In genomic region chr4:154506253-154506652, GRCh38 we compare ENCODE assay signal across 9 cellular contexts. TPM values are rescaled to one million over a fixed set of nuclear protein-coding genes. Genes with fewer than 3 reads are reported as not detected.
DNase-seq lines count a peak whose midpoint lies in the region; ATAC-seq and TF ChIP-seq lines count a peak whose summit lies in the region.
"Had no signal": no experiment of that assay in that cellular context is flagged by ENCODE, and none has a peak within 500 bp of the region (broad histone marks: within the 10 kb centered on the region; RNA-seq: fewer than 3 reads in every experiment).

No MANE protein-coding gene starts in this region.

- H3K18ac ChIP-seq in H9 (ENCODE audit: insufficient read length, low read depth, low read length): no peak overlapping the region

- H3K9me3 ChIP-seq in H9 (ENCODE audit: control insufficient read depth, low read depth, low read length) (no peaks in the 10 kb centered on the region), gastroesophageal sphincter (no peaks in the 10 kb centered on the region), thyroid gland (no peaks in the 10 kb centered on the region)

- no TSS peak for BruUV-seq in Calu3 (replicated peaks; lab: Mats Ljungman, UMichigan)

- no peak overlapping the region for H3K4me2 ChIP-seq in H9 (ENCODE audit: insufficient read depth, insufficient read length, low read length)

- H4K20me1 ChIP-seq in H9 (ENCODE audit: control insufficient read depth, insufficient read depth, insufficient read length): no peaks in the 10 kb centered on the region

- peak; percentile 43 for ATAC-seq in gastroesophageal sphincter
- ATAC-seq in natural killer cell treated with Interleukin-12 subunit alpha and Interleukin-12 subunit beta and Interleukin-15 and Interleukin-18, amount 100 ng/mL, for 72 hours: no peak
- no peak for ATAC-seq in HG03469 (IDR thresholded peaks at IDR 0.05; ENCODE audit: unreplicated experiment)

- H2BK5ac ChIP-seq in H9 (ENCODE audit: insufficient read length, low read length): no peak overlapping the region

- H3K9me3 Mint-ChIP-seq in Calu3 (ENCODE audit: low read depth, unreplicated experiment) (no peaks in the 10 kb centered on the region), H9 (no peaks in the 10 kb centered on the region)
- no peaks in the 10 kb centered on the region for H3K9me3 Mint-ChIP-seq in natural killer cell treated with Interleukin-12 subunit alpha and Interleukin-12 subunit beta and Interleukin-15 and Interleukin-18, amount 100 ng/mL, for 72 hours
- no peaks in the 10 kb centered on the region for H3K9me3 Mint-ChIP-seq in T-helper 2 cell treated with Interferon-gamma antibody and Interleukin-4, amounts not matched to agents 5 μg/mL and 100 μg/mL, for 36 hours

- H3K4ac ChIP-seq in H9 (ENCODE audit: low read depth, low read length): no peak overlapping the region

- no peak overlapping the region for H3K14ac ChIP-seq in H9 (ENCODE audit: insufficient read depth, low read length)

- H2BK20ac ChIP-seq in H9 (ENCODE audit: low read depth, low read length, poor library complexity, severe bottlenecking): no peak overlapping the region

- H4K91ac ChIP-seq in H9 (ENCODE audit: insufficient read length, low read depth, low read length): no peak overlapping the region

- H3K27me3 ChIP-seq in H9 (ENCODE audit: insufficient read depth, low read length) (no peaks in the 10 kb centered on the region), gastroesophageal sphincter (no peaks in the 10 kb centered on the region), thyroid gland (no peaks in the 10 kb centered on the region)

- H3K36me3 ChIP-seq in gastroesophageal sphincter (no peaks in the 10 kb centered on the region), thyroid gland (no peaks in the 10 kb centered on the region)

- H3K4me1 ChIP-seq in H9 (ENCODE audit: insufficient read depth, low read length): no peaks in the 10 kb centered on the region
- no peaks in the 10 kb centered on the region for H3K4me1 ChIP-seq in gastroesophageal sphincter
- peaks cover 6 to 21% of the 10 kb centered on the region in 2 donors for H3K4me1 ChIP-seq in thyroid gland

- no peaks in the 10 kb centered on the region for H3K27me3 Mint-ChIP-seq in Calu3 (ENCODE audit: unreplicated experiment)
- H3K27me3 Mint-ChIP-seq in H9 (ENCODE audit: low read depth): peaks cover 2% of the 10 kb centered on the region; the same call in 1 of the 2 replicates
- H3K27me3 Mint-ChIP-seq in natural killer cell treated with Interleukin-12 subunit alpha and Interleukin-12 subunit beta and Interleukin-15 and Interleukin-18, amount 100 ng/mL, for 72 hours: peaks cover 29 to 43% of the 10 kb centered on the region in 2 donors
- H3K27me3 Mint-ChIP-seq in T-helper 2 cell treated with Interferon-gamma antibody and Interleukin-4, amounts not matched to agents 5 μg/mL and 100 μg/mL, for 36 hours (ENCODE audit: low read depth): peaks cover 23% of the 10 kb centered on the region

- H3K56ac ChIP-seq in H9 (ENCODE audit: insufficient read length, low read depth, low read length): no peak overlapping the region

- intact Hi-C loops in Calu3 (cut with micrococcal nuclease; ENCODE audit: unreplicated experiment) (loop anchor here (1.0 to 5.0 kb wide), 4 partner anchors 89 to 177 kb away; no protein-coding TSS in a partner anchor), thyroid gland (cut with DNase I) (loop anchor here (10.0 kb wide), 1 partner anchor 49 kb away; the partner anchor contains the start of gene PLRG1)

- no peak overlapping the region for H2BK12ac ChIP-seq in H9 (ENCODE audit: insufficient read length, low read depth, low read length)

- H4K8ac ChIP-seq in H9 (replicated peaks; ENCODE audit: insufficient read length, low read depth, low read length): no peak overlapping the region

- no peak overlapping the region for H4K5ac ChIP-seq in H9 (ENCODE audit: insufficient read length, low read depth, low read length)

- H3K4me1 Mint-ChIP-seq in Calu3 (ENCODE audit: low read depth, unreplicated experiment) (peaks cover 31% of the 10 kb centered on the region), H9 (peaks cover 0 to 4% of the 10 kb centered on the region in 2 experiments; a peak in 1 of 4 replicates)
- no peaks in the 10 kb centered on the region for H3K4me1 Mint-ChIP-seq in natural killer cell treated with Interleukin-12 subunit alpha and Interleukin-12 subunit beta and Interleukin-15 and Interleukin-18, amount 100 ng/mL, for 72 hours (ENCODE audit: low read depth in 2 of 2)
- H3K4me1 Mint-ChIP-seq in T-helper 2 cell treated with Interferon-gamma antibody and Interleukin-4, amounts not matched to agents 5 μg/mL and 100 μg/mL, for 36 hours (ENCODE audit: low read depth): no peaks in the 10 kb centered on the region

- no peak for TF ChIP-seq EP300 in gastroesophageal sphincter (IDR thresholded peaks at IDR 0.05)

- H3K23me2 ChIP-seq in H9 (ENCODE audit: insufficient read length, low read depth, low read length, poor library complexity, severe bottlenecking): no peaks in the 10 kb centered on the region

- no peak overlapping the region for H3K4me3 ChIP-seq in gastroesophageal sphincter
- no peak overlapping the region for H3K4me3 ChIP-seq in thyroid gland (replicated peaks in 1 of 3)

- H3K79me2 ChIP-seq in H9 (ENCODE audit: insufficient read depth, low read length): no peaks in the 10 kb centered on the region

- no peaks in the 10 kb centered on the region for H3K79me1 ChIP-seq in H9 (ENCODE audit: insufficient read depth, low read depth, low read length, poor library complexity, severe bottlenecking)

- H3K23ac ChIP-seq in H9 (ENCODE audit: insufficient read length, low read depth, low read length): no peak overlapping the region

- H2BK120ac ChIP-seq in H9 (ENCODE audit: low read depth, low read length, poor library complexity, severe bottlenecking): no peak overlapping the region

- peak; percentile 10 for TF ChIP-seq CTCF in Calu3 (IDR thresholded peaks at IDR 0.05; ENCODE audit: unreplicated experiment)
- peak; percentile 70 for TF ChIP-seq CTCF in H9 (conservative IDR thresholded peaks at IDR 0.05)
- peak in 3 of 4 experiments; percentile 57 to 63 (median 62) for TF ChIP-seq CTCF in gastroesophageal sphincter (IDR thresholded peaks at IDR 0.05)
- peak in 3 of 6 experiments; percentile 55 to 67 (median 66) for TF ChIP-seq CTCF in thyroid gland (IDR thresholded peaks at IDR 0.05)

- H3K27ac Mint-ChIP-seq in Calu3 (ENCODE audit: unreplicated experiment) (no peak overlapping the region), H9 (no peak overlapping the region)
- no peak overlapping the region for H3K27ac Mint-ChIP-seq in natural killer cell treated with Interleukin-12 subunit alpha and Interleukin-12 subunit beta and Interleukin-15 and Interleukin-18, amount 100 ng/mL, for 72 hours
- no peak overlapping the region for H3K27ac Mint-ChIP-seq in T-helper 2 cell treated with Interferon-gamma antibody and Interleukin-4, amounts not matched to agents 5 μg/mL and 100 μg/mL, for 36 hours

- no peak overlapping the region for H2BK15ac ChIP-seq in H9 (ENCODE audit: low read depth, low read length)

- peaks cover 7% of the 10 kb centered on the region for H3K36me3 Mint-ChIP-seq in Calu3 (ENCODE audit: insufficient read depth, unreplicated experiment)
- no peaks in the 10 kb centered on the region for H3K36me3 Mint-ChIP-seq in H9 (ENCODE audit: insufficient read depth in 1 of 3, low read depth in 3 of 3)
- no peaks in the 10 kb centered on the region for H3K36me3 Mint-ChIP-seq in natural killer cell treated with Interleukin-12 subunit alpha and Interleukin-12 subunit beta and Interleukin-15 and Interleukin-18, amount 100 ng/mL, for 72 hours
- no peaks in the 10 kb centered on the region for H3K36me3 Mint-ChIP-seq in T-helper 2 cell treated with Interferon-gamma antibody and Interleukin-4, amounts not matched to agents 5 μg/mL and 100 μg/mL, for 36 hours (ENCODE audit: low read depth)

- no peak overlapping the region for H3K4me3 Mint-ChIP-seq in Calu3 (ENCODE audit: low read depth, unreplicated experiment)
- no peak overlapping the region for H3K4me3 Mint-ChIP-seq in H9
- no peak overlapping the region for H3K4me3 Mint-ChIP-seq in natural killer cell treated with Interleukin-12 subunit alpha and Interleukin-12 subunit beta and Interleukin-15 and Interleukin-18, amount 100 ng/mL, for 72 hours
- H3K4me3 Mint-ChIP-seq in T-helper 2 cell treated with Interferon-gamma antibody and Interleukin-4, amounts not matched to agents 5 μg/mL and 100 μg/mL, for 36 hours: no peak overlapping the region

- no peak overlapping the region for H3K9ac ChIP-seq in H9 (ENCODE audit: extremely low read depth, insufficient read length, low read length)

- no peak for TF ChIP-seq POLR2A in gastroesophageal sphincter (IDR thresholded peaks at IDR 0.05)
- TF ChIP-seq POLR2A in thyroid gland (IDR thresholded peaks at IDR 0.05): no peak

- H2AK5ac ChIP-seq in H9 (ENCODE audit: insufficient read length, low read length): no peak overlapping the region

- H3K27ac ChIP-seq in H9 (ENCODE audit: insufficient read length, low read depth, low read length) (no peak overlapping the region), gastroesophageal sphincter (no peak overlapping the region), thyroid gland (peak overlapping the region; percentile 78 to 94 (median 86))

- peak; percentile 8 for DNase-seq in Calu3
- DNase-seq in H9: no peak
- peak; percentile 21 for DNase-seq in RPMI7951 (ENCODE audit: low read depth)
- DNase-seq in thyroid gland: no peak
- no peak for DNase-seq in natural killer cell treated with Interleukin-12 subunit alpha and Interleukin-12 subunit beta and Interleukin-15 and Interleukin-18, amount 100 ng/mL, for 72 hours (ENCODE audit: low spot score)
- no peak for DNase-seq in T-helper 2 cell treated with Interferon-gamma antibody and Interleukin-4, amounts not matched to agents 5 μg/mL and 100 μg/mL, for 36 hours (ENCODE audit: low spot score)

- no peak overlapping the region for H3T11ph ChIP-seq in H9 (ENCODE audit: low read length)

- no CpG with 5 or more reads among the region's 2 CpGs for WGBS in H9 (ENCODE audit: extremely low coverage, insufficient read length, low lambda C conversion rate)
- WGBS in gastroesophageal sphincter (ENCODE audit: low coverage in 1 of 2), 2 donors: 17 to 20% methylated on average over 1 to 2 of the region's 2 CpGs
- WGBS in thyroid gland, 2 donors: 11 to 14% methylated on average over 2 of the region's 2 CpGs

- CTCF ChIA-PET in Calu3 (lab: Charles Lee): interaction anchor here (0.6 to 1.2 kb wide), 4 partner anchors 24 to 178 kb away, joined by 3 to 4 read pairs (median 3); partner anchors contain the start of gene PLRG1

- no peak overlapping the region for H2AFZ ChIP-seq in H9 (ENCODE audit: low read length)

RNA-seq across cellular contexts. Expression of gene DCHS2, which starts 14.7 kb away (rescaled TPM):
- total RNA-seq in Calu3 (2022): 0.07 TPM in 2 replicates
- 0.57 and 0.70 TPM in 2 replicates for total RNA-seq in H9 (2021)
- not detected in 2 replicates for total RNA-seq in RPMI7951 (2014; rRNA removed; shearing (Covaris generic))
- 1 to 10 TPM; 2.3 to 5.0 (median 3.2) TPM for total RNA-seq in gastroesophageal sphincter
- total RNA-seq in thyroid gland: 1 to 10 TPM in 1 of 4 donors, under 1 TPM in 3; 0.40 to 1.4 (median 0.61) TPM
- not detected for total RNA-seq in natural killer cell treated with Interleukin-12 subunit alpha and Interleukin-12 subunit beta and Interleukin-15 and Interleukin-18, amount 100 ng/mL, for 72 hours

RNA-seq across cellular contexts. Expression of gene PLRG1, which starts 43.9 kb away (rescaled TPM):
- total RNA-seq in Calu3 (2022): 63.1 and 72.5 TPM in 2 replicates
- 107 and 113 TPM in 2 replicates for total RNA-seq in H9 (2021)
- 54.0 and 77.4 TPM in 2 replicates for total RNA-seq in RPMI7951 (2014; rRNA removed; shearing (Covaris generic))
- 10 to 100 TPM; 41.4 to 54.0 (median 45.7) TPM for total RNA-seq in gastroesophageal sphincter
- 10 to 100 TPM; 50.3 to 69.9 (median 63.5) TPM for total RNA-seq in thyroid gland
- total RNA-seq in natural killer cell treated with Interleukin-12 subunit alpha and Interleukin-12 subunit beta and Interleukin-15 and Interleukin-18, amount 100 ng/mL, for 72 hours: 100 to 1,000 TPM in 1 of 2 donors, 10 to 100 TPM in 1; 84.5 to 109 TPM

RNA-seq across cellular contexts. Expression of gene FGB, which starts 56.6 kb away (rescaled TPM):
- total RNA-seq in Calu3 (2022): 0.38 and 0.59 TPM in 2 replicates
- total RNA-seq in H9 (2021): not detected in 2 replicates
- not detected in 2 replicates for total RNA-seq in RPMI7951 (2014; rRNA removed; shearing (Covaris generic))
- total RNA-seq in gastroesophageal sphincter: 1 to 10 TPM in 1 of 4 donors, not detected in 3; 1.7 TPM
- total RNA-seq in thyroid gland: under 1 TPM in 1 of 4 donors, not detected in 3; 0.94 TPM
- total RNA-seq in natural killer cell treated with Interleukin-12 subunit alpha and Interleukin-12 subunit beta and Interleukin-15 and Interleukin-18, amount 100 ng/mL, for 72 hours: not detected
- total RNA-seq: urinary bladder had no signal

Comparison
In these comparisons a context has a peak if more than half of its experiments do, and no peak if none do; other contexts are left out.
1. DNase-seq: peak in Calu3 (single experiment) and RPMI7951 (single experiment); none in H9 (single experiment), thyroid gland (0 of 2), natural killer cell treated with Interleukin-12 subunit alpha and Interleukin-12 subunit beta and Interleukin-15 and Interleukin-18, amount 100 ng/mL, for 72 hours (single experiment) and T-helper 2 cell treated with Interferon-gamma antibody and Interleukin-4, amounts not matched to agents 5 μg/mL and 100 μg/mL, for 36 hours (single experiment).
2. H3K27ac ChIP-seq: peak in thyroid gland (3 of 3); none in H9 (single experiment) and gastroesophageal sphincter (0 of 4).